ENCODE assay signal across 12 cellular contexts in genomic region chr10:104279550-104280259, GRCh38. TPM values are rescaled to one million over a fixed set of nuclear protein-coding genes. Genes with fewer than 3 reads are reported as not detected.
"Had no signal": no experiment of that assay in that cellular context is flagged by ENCODE, and none has a peak within 500 bp of the region (broad histone marks: within the 10 kb centered on the region; RNA-seq: fewer than 3 reads in every experiment).

No MANE protein-coding gene starts in this region.

- H3K36me3 ChIP-seq: HAP-1 had no signal

- ATAC-seq: GM23338, HCT116 had no signal

- DNase-seq: GM23248, GOT3, H7, H9, HCEC 1CT, HFFc6 had no signal

- H3K9me3 ChIP-seq: HAP-1 had no signal

- H3K9ac ChIP-seq: GM23248 had no signal

- H2AFZ ChIP-seq: GM23248, GM23338 had no signal

- H3K4me3 ChIP-seq: GM23248, GM23338, HAP-1 had no signal

- H3K27ac ChIP-seq: GM23248 had no signal

- FAIRE-seq: H1, H54 had no signal

- H3K4me2 ChIP-seq: GM23338 had no signal

- H3K4me1 ChIP-seq: HAP-1 had no signal

RNA-seq across cellular contexts. Expression of gene GSTO2, which starts 10.7 kb away (rescaled TPM):
- total RNA-seq: H4 had no signal

RNA-seq across cellular contexts. Expression of gene CFAP43, which starts 47.5 kb away (rescaled TPM):
- total RNA-seq: GM23248 had no signal
